1 cellular context compared by ENCODE assay signal in genomic region chr11:63814383-63814736, GRCh38.
TF ChIP-seq lines count a peak whose summit lies in the region.

No MANE protein-coding gene starts in this region.

TF ChIP-seq in IMR-90, 13 proteins besides CTCF, POLR2A, EP300 and RAD21:
- TF ChIP-seq RFX5 (IDR thresholded peaks at IDR 0.05; ENCODE audit: low read depth, low read length), result no peak
- TF ChIP-seq RCOR1 (IDR thresholded peaks at IDR 0.05; ENCODE audit: insufficient replicate concordance, low read length), result no peak
- no peak for TF ChIP-seq CHD1 (IDR thresholded peaks at IDR 0.05; ENCODE audit: low read depth, low read length)
- TF ChIP-seq SMC3 (IDR thresholded peaks at IDR 0.05; ENCODE audit: low read depth, low read length), result no peak
- no peak for TF ChIP-seq MAFK (IDR thresholded peaks at IDR 0.05; ENCODE audit: low read depth, low read length)
- no peak for TF ChIP-seq ELK1 (IDR thresholded peaks at IDR 0.05; ENCODE audit: borderline replicate concordance, low read depth, low read length)
- no peak for TF ChIP-seq BHLHE40 (IDR thresholded peaks at IDR 0.05; ENCODE audit: low read depth, low read length)
- no peak for TF ChIP-seq CEBPB (IDR thresholded peaks at IDR 0.05; ENCODE audit: low read depth, low read length)
- no peak for TF ChIP-seq MAZ (IDR thresholded peaks at IDR 0.05; ENCODE audit: borderline replicate concordance, low read depth, low read length)
- TF ChIP-seq USF2 (IDR thresholded peaks at IDR 0.05; ENCODE audit: low read depth, low read length), result no peak
- no peak for TF ChIP-seq MXI1 (IDR thresholded peaks at IDR 0.05; ENCODE audit: borderline replicate concordance, low read depth, low read length)
- no peak for TF ChIP-seq FOS (IDR thresholded peaks at IDR 0.05; ENCODE audit: low read depth, low read length)
- no peak for TF ChIP-seq NFE2L2 (IDR thresholded peaks at IDR 0.05; ENCODE audit: low read depth, low read length)
TF ChIP-seq in IMR-90: peak in this region for 0.
